1 cellular context compared by ENCODE assay signal in the genomic region with DNA sequence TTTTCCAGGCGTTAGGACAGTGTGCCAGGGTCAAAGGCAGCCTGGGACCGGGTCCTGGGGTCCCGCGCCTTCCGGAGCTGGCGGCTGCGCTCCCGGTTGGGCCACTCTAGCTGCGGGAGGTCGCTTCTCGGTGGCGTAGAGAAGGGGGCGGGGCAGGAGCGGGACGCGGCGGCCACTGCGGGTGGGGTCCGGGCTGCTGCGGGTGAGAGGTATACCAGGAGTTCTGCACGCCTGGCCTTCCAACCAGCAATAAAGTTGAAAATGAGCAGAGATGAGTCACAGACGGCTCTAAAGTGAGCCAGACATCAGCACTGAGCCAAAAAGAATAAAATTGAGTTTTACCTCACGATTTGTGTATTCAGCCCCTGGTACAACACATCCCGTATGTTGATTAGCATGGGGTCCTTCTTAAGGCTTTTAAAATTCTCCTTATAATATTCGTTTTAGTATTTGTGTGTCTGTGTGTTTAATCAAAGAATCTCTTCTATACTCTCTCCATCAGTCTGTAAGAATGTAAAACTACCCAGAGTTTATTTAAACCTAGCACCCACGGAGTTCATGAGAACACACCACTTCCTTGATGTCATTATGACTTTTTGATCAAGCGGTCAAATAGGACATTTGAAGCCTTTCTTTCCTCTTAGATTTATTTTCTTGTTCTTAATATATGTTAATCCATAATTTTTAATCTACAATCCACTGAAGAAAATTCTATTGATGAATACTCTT.
TF ChIP-seq lines count a peak whose summit lies in the region.

TSS of gene C1GALT1C1L (minus strand) at position 108 of the 729 bp plus-strand sequence. CDS start at position 1, 107 bp downstream.

TF ChIP-seq in HepG2, 621 proteins besides CTCF, POLR2A, EP300 and RAD21 (continued from another document and continues in another):
- TF ChIP-seq POLR2G (IDR thresholded peaks at IDR 0.05; ENCODE audit: low read depth, low read length), result peak; percentile 81
- TF ChIP-seq REXO4 (CRISPR knock-in tag; IDR thresholded peaks at IDR 0.05; ENCODE audit: borderline replicate concordance), result no peak
- TF ChIP-seq ZNF800 (CRISPR knock-in tag; IDR thresholded peaks at IDR 0.05), result no peak
- peak; percentile 64 for TF ChIP-seq HDAC1 (CRISPR knock-in tag; IDR thresholded peaks at IDR 0.05)
- TF ChIP-seq GTF3A (CRISPR knock-in tag; conservative IDR thresholded peaks at IDR 0.05), result no peak
- TF ChIP-seq, protein P1, sequence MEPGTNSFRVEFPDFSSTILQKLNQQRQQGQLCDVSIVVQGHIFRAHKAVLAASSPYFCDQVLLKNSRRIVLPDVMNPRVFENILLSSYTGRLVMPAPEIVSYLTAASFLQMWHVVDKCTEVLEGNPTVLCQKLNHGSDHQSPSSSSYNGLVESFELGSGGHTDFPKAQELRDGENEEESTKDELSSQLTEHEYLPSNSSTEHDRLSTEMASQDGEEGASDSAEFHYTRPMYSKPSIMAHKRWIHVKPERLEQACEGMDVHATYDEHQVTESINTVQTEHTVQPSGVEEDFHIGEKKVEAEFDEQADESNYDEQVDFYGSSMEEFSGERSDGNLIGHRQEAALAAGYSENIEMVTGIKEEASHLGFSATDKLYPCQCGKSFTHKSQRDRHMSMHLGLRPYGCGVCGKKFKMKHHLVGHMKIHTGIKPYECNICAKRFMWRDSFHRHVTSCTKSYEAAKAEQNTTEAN (CRISPR knock-in tag; conservative IDR thresholded peaks at IDR 0.05), result peak; percentile 36; the same call in 1 of the 2 replicates
- TF ChIP-seq, protein P2, sequence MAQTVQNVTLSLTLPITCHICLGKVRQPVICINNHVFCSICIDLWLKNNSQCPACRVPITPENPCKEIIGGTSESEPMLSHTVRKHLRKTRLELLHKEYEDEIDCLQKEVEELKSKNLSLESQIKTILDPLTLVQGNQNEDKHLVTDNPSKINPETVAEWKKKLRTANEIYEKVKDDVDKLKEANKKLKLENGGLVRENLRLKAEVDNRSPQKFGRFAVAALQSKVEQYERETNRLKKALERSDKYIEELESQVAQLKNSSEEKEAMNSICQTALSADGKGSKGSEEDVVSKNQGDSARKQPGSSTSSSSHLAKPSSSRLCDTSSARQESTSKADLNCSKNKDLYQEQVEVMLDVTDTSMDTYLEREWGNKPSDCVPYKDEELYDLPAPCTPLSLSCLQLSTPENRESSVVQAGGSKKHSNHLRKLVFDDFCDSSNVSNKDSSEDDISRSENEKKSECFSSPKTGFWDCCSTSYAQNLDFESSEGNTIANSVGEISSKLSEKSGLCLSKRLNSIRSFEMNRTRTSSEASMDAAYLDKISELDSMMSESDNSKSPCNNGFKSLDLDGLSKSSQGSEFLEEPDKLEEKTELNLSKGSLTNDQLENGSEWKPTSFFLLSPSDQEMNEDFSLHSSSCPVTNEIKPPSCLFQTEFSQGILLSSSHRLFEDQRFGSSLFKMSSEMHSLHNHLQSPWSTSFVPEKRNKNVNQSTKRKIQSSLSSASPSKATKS (CRISPR knock-in tag; IDR thresholded peaks at IDR 0.05), result no peak
- TF ChIP-seq PAX8 (CRISPR knock-in tag; IDR thresholded peaks at IDR 0.05; ENCODE audit: borderline replicate concordance), result no peak
- TF ChIP-seq ZFP36L2 (CRISPR knock-in tag; IDR thresholded peaks at IDR 0.05), result no peak
- peak; percentile 60; the same call in 1 of the 2 replicates for TF ChIP-seq ZNF580 (CRISPR knock-in tag; IDR thresholded peaks at IDR 0.05; ENCODE audit: borderline replicate concordance, low read depth)
- peak; percentile 48; the same call in 1 of the 2 replicates for TF ChIP-seq HBP1 (CRISPR knock-in tag; IDR thresholded peaks at IDR 0.05; ENCODE audit: low read depth)
- TF ChIP-seq ZNF546 (CRISPR knock-in tag; conservative IDR thresholded peaks at IDR 0.05), result no peak
- TF ChIP-seq FOXP1 (IDR thresholded peaks at IDR 0.05), result no peak
- TF ChIP-seq FOXP1 (CRISPR knock-in tag; IDR thresholded peaks at IDR 0.05), result no peak
- TF ChIP-seq RCOR2 (CRISPR knock-in tag; IDR thresholded peaks at IDR 0.05), result no peak
- no peak for TF ChIP-seq ZSCAN25 (CRISPR knock-in tag; IDR thresholded peaks at IDR 0.05)
- TF ChIP-seq, protein P3, sequence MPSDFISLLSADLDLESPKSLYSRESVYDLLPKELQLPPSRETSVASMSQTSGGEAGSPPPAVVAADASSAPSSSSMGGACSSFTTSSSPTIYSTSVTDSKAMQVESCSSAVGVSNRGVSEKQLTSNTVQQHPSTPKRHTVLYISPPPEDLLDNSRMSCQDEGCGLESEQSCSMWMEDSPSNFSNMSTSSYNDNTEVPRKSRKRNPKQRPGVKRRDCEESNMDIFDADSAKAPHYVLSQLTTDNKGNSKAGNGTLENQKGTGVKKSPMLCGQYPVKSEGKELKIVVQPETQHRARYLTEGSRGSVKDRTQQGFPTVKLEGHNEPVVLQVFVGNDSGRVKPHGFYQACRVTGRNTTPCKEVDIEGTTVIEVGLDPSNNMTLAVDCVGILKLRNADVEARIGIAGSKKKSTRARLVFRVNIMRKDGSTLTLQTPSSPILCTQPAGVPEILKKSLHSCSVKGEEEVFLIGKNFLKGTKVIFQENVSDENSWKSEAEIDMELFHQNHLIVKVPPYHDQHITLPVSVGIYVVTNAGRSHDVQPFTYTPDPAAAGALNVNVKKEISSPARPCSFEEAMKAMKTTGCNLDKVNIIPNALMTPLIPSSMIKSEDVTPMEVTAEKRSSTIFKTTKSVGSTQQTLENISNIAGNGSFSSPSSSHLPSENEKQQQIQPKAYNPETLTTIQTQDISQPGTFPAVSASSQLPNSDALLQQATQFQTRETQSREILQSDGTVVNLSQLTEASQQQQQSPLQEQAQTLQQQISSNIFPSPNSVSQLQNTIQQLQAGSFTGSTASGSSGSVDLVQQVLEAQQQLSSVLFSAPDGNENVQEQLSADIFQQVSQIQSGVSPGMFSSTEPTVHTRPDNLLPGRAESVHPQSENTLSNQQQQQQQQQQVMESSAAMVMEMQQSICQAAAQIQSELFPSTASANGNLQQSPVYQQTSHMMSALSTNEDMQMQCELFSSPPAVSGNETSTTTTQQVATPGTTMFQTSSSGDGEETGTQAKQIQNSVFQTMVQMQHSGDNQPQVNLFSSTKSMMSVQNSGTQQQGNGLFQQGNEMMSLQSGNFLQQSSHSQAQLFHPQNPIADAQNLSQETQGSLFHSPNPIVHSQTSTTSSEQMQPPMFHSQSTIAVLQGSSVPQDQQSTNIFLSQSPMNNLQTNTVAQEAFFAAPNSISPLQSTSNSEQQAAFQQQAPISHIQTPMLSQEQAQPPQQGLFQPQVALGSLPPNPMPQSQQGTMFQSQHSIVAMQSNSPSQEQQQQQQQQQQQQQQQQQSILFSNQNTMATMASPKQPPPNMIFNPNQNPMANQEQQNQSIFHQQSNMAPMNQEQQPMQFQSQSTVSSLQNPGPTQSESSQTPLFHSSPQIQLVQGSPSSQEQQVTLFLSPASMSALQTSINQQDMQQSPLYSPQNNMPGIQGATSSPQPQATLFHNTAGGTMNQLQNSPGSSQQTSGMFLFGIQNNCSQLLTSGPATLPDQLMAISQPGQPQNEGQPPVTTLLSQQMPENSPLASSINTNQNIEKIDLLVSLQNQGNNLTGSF (CRISPR knock-in tag; IDR thresholded peaks at IDR 0.05), result no peak
- TF ChIP-seq ZNF609 (CRISPR knock-in tag; IDR thresholded peaks at IDR 0.05; ENCODE audit: borderline replicate concordance), result no peak
- TF ChIP-seq MYPOP (CRISPR knock-in tag; IDR thresholded peaks at IDR 0.05), result no peak; the same call in 1 of the 2 replicates
- peak; percentile 37; the same call in 1 of the 2 replicates for TF ChIP-seq CREM (IDR thresholded peaks at IDR 0.05)
- TF ChIP-seq CREM (CRISPR knock-in tag; IDR thresholded peaks at IDR 0.05), result no peak
- TF ChIP-seq POLR2AphosphoS2 (IDR thresholded peaks at IDR 0.05; ENCODE audit: low read depth, low read length), result no peak
- no peak for TF ChIP-seq ZNF224 (CRISPR knock-in tag; IDR thresholded peaks at IDR 0.05)
- TF ChIP-seq ZNF160 (CRISPR knock-in tag; IDR thresholded peaks at IDR 0.05), result no peak
- TF ChIP-seq RARG (CRISPR knock-in tag; IDR thresholded peaks at IDR 0.05; ENCODE audit: low read depth), result no peak
- TF ChIP-seq JUND (CRISPR knock-in tag; IDR thresholded peaks at IDR 0.05), result no peak
- TF ChIP-seq PRDM10 (CRISPR knock-in tag; IDR thresholded peaks at IDR 0.05; ENCODE audit: low read depth), result peak; percentile 55; the same call in 1 of the 2 replicates
- TF ChIP-seq SRSF1 (optimal IDR thresholded peaks at IDR 0.05; ENCODE audit: low read depth, low read length), result no peak
- TF ChIP-seq RBFOX2 (IDR thresholded peaks at IDR 0.05; ENCODE audit: low read depth, low read length), result peak; percentile 66
